ENCODE assay signal across 9 cellular contexts in genomic region chr17:74042744-74043486, GRCh38.
DNase-seq lines count a peak whose midpoint lies in the region; ATAC-seq and TF ChIP-seq lines count a peak whose summit lies in the region.
"Had no signal": no experiment of that assay in that cellular context is flagged by ENCODE, and none has a peak within 500 bp of the region (broad histone marks: within the 10 kb centered on the region; RNA-seq: fewer than 3 reads in every experiment).

No MANE protein-coding gene starts in this region.

- TF ChIP-seq CTCF in HFFc6 (IDR thresholded peaks at IDR 0.05) (no peak), astrocyte of the spinal cord (IDR thresholded peaks at IDR 0.05; ENCODE audit: low read depth, low read length) (no peak)

- no peak overlapping the region for H3K4me3 ChIP-seq in astrocyte of the spinal cord (ENCODE audit: low read depth, low read length)
- H3K4me3 ChIP-seq: spleen had no signal

- no peak for ATAC-seq in HG03139 (IDR thresholded peaks at IDR 0.05; ENCODE audit: unreplicated experiment)
- ATAC-seq in GM18858 (IDR thresholded peaks at IDR 0.05; ENCODE audit: unreplicated experiment) = no peak
- no peak for ATAC-seq in GM18867 (IDR thresholded peaks at IDR 0.05; ENCODE audit: unreplicated experiment)

- in situ Hi-C loops in astrocyte of the spinal cord (cut with HindIII; ENCODE audit: low sequenced_read_pairs) = no loop called here

- no peak overlapping the region for H3K4me3 Mint-ChIP-seq in HFFc6

- peaks cover 4% of the 10 kb centered on the region for H3K36me3 Mint-ChIP-seq in HFFc6 (ENCODE audit: low read depth)

- DNase-seq in AG08396 (ENCODE audit: low spot score) (peak; percentile 63), HFFc6 (peak; percentile 50), astrocyte of the spinal cord (ENCODE audit: low read depth, low spot score) (peak; percentile 86), non-pigmented ciliary epithelial cell (ENCODE audit: low read depth) (peak; percentile 38), HUDEP-2 (lab: John Stamatoyannopoulos, UW; ENCODE audit: unreplicated experiment in 76 of 76) (no peak)
- DNase-seq: spleen had no signal

- no peaks in the 10 kb centered on the region for H3K27me3 Mint-ChIP-seq in HFFc6 (ENCODE audit: insufficient read depth)

- H3K4me1 Mint-ChIP-seq in HFFc6 (ENCODE audit: low read depth) = no peaks in the 10 kb centered on the region

- H3K9me3 Mint-ChIP-seq in HFFc6 = peaks cover 44% of the 10 kb centered on the region

- H3K27ac Mint-ChIP-seq in HFFc6 = no peak overlapping the region

Comparison
In these comparisons a context has a peak if more than half of its experiments do, and no peak if none do; other contexts are left out.
1. DNase-seq: peak in AG08396 (single experiment), HFFc6 (single experiment), astrocyte of the spinal cord (single experiment) and non-pigmented ciliary epithelial cell (single experiment); none in HUDEP-2 (0 of 76).